26 cellular contexts compared by ENCODE assay signal in genomic region chr11:1197431-1197885, GRCh38. TPM values are rescaled to one million over a fixed set of nuclear protein-coding genes. Genes with fewer than 3 reads are reported as not detected.
DNase-seq lines count a peak whose midpoint lies in the region; ATAC-seq and TF ChIP-seq lines count a peak whose summit lies in the region.
"Had no signal": no experiment of that assay in that cellular context is flagged by ENCODE, and none has a peak within 500 bp of the region (broad histone marks: within the 10 kb centered on the region; RNA-seq: fewer than 3 reads in every experiment).

No MANE protein-coding gene starts in this region.

- DNase-seq in activated naive CD4-positive, alpha-beta T cell treated with anti-CD3 and anti-CD28 coated beads, Interleukin-2, amount 10 ng/mL, durations not matched to agents 7 days and 5 days: peak; percentile 11
- DNase-seq in activated naive CD4-positive, alpha-beta T cell treated with Interleukin-2 at 50 U/mL for 16 hours: no peak
- DNase-seq in body of pancreas: peak in 3 of 4 donors; percentile 3 to 9 (median 9)
- DNase-seq in neuronal stem cell (ENCODE audit: low spot score): no peak
- peak; percentile 2 to 9 for DNase-seq in uterus
- DNase-seq in NCI-H2029 (lab: John Stamatoyannopoulos, UW): no peak
- DNase-seq in prostate gland (ENCODE audit: low spot score): no peak
- DNase-seq in activated T-helper 1 cell treated with anti-CD3 and anti-CD28 coated beads, Interleukin-12 subunit alpha, Interleukin-12 subunit beta, Interleukin-2, Interleukin-4 antibody, amounts not matched to agents 30 ng/mL and 10 ng/mL and 1 ng/mL, durations not matched to agents 14 hours and 24 hours and 36 hours (ENCODE audit: low spot score): no peak
- DNase-seq: ACHN; activated CD4-positive, alpha-beta T cell treated with anti-CD3 and anti-CD28 coated beads for 4 hours; Calu3; NCI-H1105; NCI-H2029 treated with DMSO at 0.1 percent for 48 hours; NCI-H345; OCI-M1; SHP77 treated with DMSO at 0.1 percent for 48 hours; stimulated activated CD4-positive, alpha-beta T cell treated with anti-CD3 and anti-CD28 coated beads, Interleukin-12 subunit alpha, Interleukin-12 subunit beta, amount 100 ng/mL, for 4 hours; stimulated activated CD4-positive, alpha-beta T cell treated with anti-CD3 and anti-CD28 coated beads, Interleukin-4, amount 100 ng/mL, for 4 hours; T-cell had no signal

- CTCF ChIA-PET in activated naive CD4-positive, alpha-beta T cell treated with anti-CD3 and anti-CD28 coated beads, Interleukin-2, amount 10 ng/mL, durations not matched to agents 7 days and 5 days (lab: Charles Lee): no interaction called here

- H3K27me3 ChIP-seq in body of pancreas (peaks cover 0 to 21% of the 10 kb centered on the region in 2 donors), neuronal stem cell (ENCODE audit: control insufficient read depth in 3 of 3, insufficient read depth in 3 of 3, low read depth in 1 of 3, low read length in 3 of 3) (peaks cover 0 to 17% (median 0%) of the 10 kb centered on the region in 3 experiments), uterus (peaks cover 0 to 19% of the 10 kb centered on the region in 2 donors), prostate gland (replicated peaks; ENCODE audit: insufficient read depth) (peaks cover 12% of the 10 kb centered on the region)

- no peak overlapping the region for H3K4ac ChIP-seq in neuronal stem cell (ENCODE audit: low read length)

- H3K9me3 ChIP-seq in body of pancreas: no peaks in the 10 kb centered on the region
- peaks cover 0 to 10% of the 10 kb centered on the region in 2 donors for H3K9me3 ChIP-seq in neuronal stem cell (replicated peaks in 1 of 2; ENCODE audit: control insufficient read depth in 2 of 2, insufficient read depth in 1 of 2, low read depth in 1 of 2, low read length in 2 of 2)
- no peaks in the 10 kb centered on the region for H3K9me3 ChIP-seq in uterus
- H3K9me3 ChIP-seq in prostate gland: no peaks in the 10 kb centered on the region
- H3K9me3 ChIP-seq: HAP-1, tibial nerve had no signal

- H3K27me3 Mint-ChIP-seq in activated naive CD4-positive, alpha-beta T cell treated with anti-CD3 and anti-CD28 coated beads, Interleukin-2, amount 10 ng/mL, durations not matched to agents 7 days and 5 days: no peaks in the 10 kb centered on the region
- no peaks in the 10 kb centered on the region for H3K27me3 Mint-ChIP-seq in activated T-helper 1 cell treated with anti-CD3 and anti-CD28 coated beads, Interleukin-12 subunit alpha, Interleukin-12 subunit beta, Interleukin-2, Interleukin-4 antibody, amounts not matched to agents 30 ng/mL and 10 ng/mL and 1 ng/mL, durations not matched to agents 14 hours and 24 hours and 36 hours (ENCODE audit: insufficient read depth)
- H3K27me3 Mint-ChIP-seq: stimulated activated naive CD8-positive, alpha-beta T cell treated with anti-CD3 and anti-CD28 coated beads, Interleukin-15, Interleukin-2, amounts not matched to agents 100 ng/mL and 50 ng/mL, for 24 hours had no signal

- no peaks in the 10 kb centered on the region for H3K79me1 ChIP-seq in neuronal stem cell (ENCODE audit: low read depth, low read length)

- H3K18ac ChIP-seq in neuronal stem cell (ENCODE audit: low read length): peak overlapping the region; percentile 87

- WGBS in body of pancreas, 2 donors: 58 to 81% methylated on average over 4 to 13 of the region's 29 CpGs
- WGBS in neuronal stem cell (ENCODE audit: extremely low coverage in 2 of 2, insufficient read length in 2 of 2, insufficient replicate concordance in 1 of 2), 2 donors: no CpG with 5 or more reads among the region's 29 CpGs
- 75% methylated on average over 20 of the region's 29 CpGs for WGBS in prostate gland

- no peaks in the 10 kb centered on the region for H3K36me3 Mint-ChIP-seq in activated naive CD4-positive, alpha-beta T cell treated with anti-CD3 and anti-CD28 coated beads, Interleukin-2, amount 10 ng/mL, durations not matched to agents 7 days and 5 days
- H3K36me3 Mint-ChIP-seq in activated T-helper 1 cell treated with anti-CD3 and anti-CD28 coated beads, Interleukin-12 subunit alpha, Interleukin-12 subunit beta, Interleukin-2, Interleukin-4 antibody, amounts not matched to agents 30 ng/mL and 10 ng/mL and 1 ng/mL, durations not matched to agents 14 hours and 24 hours and 36 hours (ENCODE audit: low read depth): no peaks in the 10 kb centered on the region
- H3K36me3 Mint-ChIP-seq: T-cell had no signal

- H3K36me3 ChIP-seq in body of pancreas (replicated peaks in 1 of 2; ENCODE audit: insufficient read depth in 1 of 2, low read depth in 2 of 2) (no peaks in the 10 kb centered on the region), neuronal stem cell (replicated peaks in 1 of 2; ENCODE audit: control insufficient read depth in 2 of 2, insufficient read depth in 2 of 2, low read length in 2 of 2) (no peaks in the 10 kb centered on the region), uterus (no peaks in the 10 kb centered on the region), prostate gland (no peaks in the 10 kb centered on the region)
- H3K36me3 ChIP-seq: BLaER1 treated with 17β-estradiol and CSF1 and Interleukin-3, amounts not matched to agents 10 nM and 100 nM; HAP-1; tibial nerve had no signal

- H2BK5ac ChIP-seq in neuronal stem cell (ENCODE audit: low read length): no peak overlapping the region

- H3K9me3 Mint-ChIP-seq in activated naive CD4-positive, alpha-beta T cell treated with anti-CD3 and anti-CD28 coated beads, Interleukin-2, amount 10 ng/mL, durations not matched to agents 7 days and 5 days: no peaks in the 10 kb centered on the region
- H3K9me3 Mint-ChIP-seq in activated T-helper 1 cell treated with anti-CD3 and anti-CD28 coated beads, Interleukin-12 subunit alpha, Interleukin-12 subunit beta, Interleukin-2, Interleukin-4 antibody, amounts not matched to agents 30 ng/mL and 10 ng/mL and 1 ng/mL, durations not matched to agents 14 hours and 24 hours and 36 hours: no peaks in the 10 kb centered on the region
- H3K9me3 Mint-ChIP-seq: stimulated activated naive CD8-positive, alpha-beta T cell treated with anti-CD3 and anti-CD28 coated beads, Interleukin-15, Interleukin-2, amounts not matched to agents 100 ng/mL and 50 ng/mL, for 24 hours; T-cell had no signal

- no peak overlapping the region for H3K4me3 Mint-ChIP-seq in activated naive CD4-positive, alpha-beta T cell treated with anti-CD3 and anti-CD28 coated beads, Interleukin-2, amount 10 ng/mL, durations not matched to agents 7 days and 5 days
- no peak overlapping the region for H3K4me3 Mint-ChIP-seq in activated T-helper 1 cell treated with anti-CD3 and anti-CD28 coated beads, Interleukin-12 subunit alpha, Interleukin-12 subunit beta, Interleukin-2, Interleukin-4 antibody, amounts not matched to agents 30 ng/mL and 10 ng/mL and 1 ng/mL, durations not matched to agents 14 hours and 24 hours and 36 hours
- H3K4me3 Mint-ChIP-seq: nephron; stimulated activated naive CD8-positive, alpha-beta T cell treated with anti-CD3 and anti-CD28 coated beads, Interleukin-15, Interleukin-2, amounts not matched to agents 100 ng/mL and 50 ng/mL, for 24 hours; T-cell had no signal

- no peak overlapping the region for H3K4me2 ChIP-seq in neuronal stem cell (ENCODE audit: insufficient read depth, low read length, poor library complexity, severe bottlenecking)
- H3K4me2 ChIP-seq: BLaER1 treated with 17β-estradiol and CSF1 and Interleukin-3, amounts not matched to agents 10 nM and 100 nM had no signal

- no peak overlapping the region for H2BK120ac ChIP-seq in neuronal stem cell (ENCODE audit: low read depth, low read length)

- H2BK12ac ChIP-seq in neuronal stem cell (ENCODE audit: low read length): peak overlapping the region; percentile 46

- H3K4me1 ChIP-seq in body of pancreas (no peaks in the 10 kb centered on the region), neuronal stem cell (ENCODE audit: control insufficient read depth in 2 of 2, insufficient read depth in 1 of 2, low read depth in 1 of 2, low read length in 2 of 2) (no peaks in the 10 kb centered on the region), uterus (no peaks in the 10 kb centered on the region), prostate gland (replicated peaks) (peaks cover 10% of the 10 kb centered on the region)
- H3K4me1 ChIP-seq: HAP-1 had no signal

- H3K23ac ChIP-seq in neuronal stem cell (ENCODE audit: low read depth, low read length, poor library complexity): peak overlapping the region; percentile 89

- H3K4me3 ChIP-seq in body of pancreas (no peak overlapping the region), neuronal stem cell (ENCODE audit: low read length in 2 of 2) (no peak overlapping the region), uterus (no peak overlapping the region), prostate gland (no peak overlapping the region)
- H3K4me3 ChIP-seq: BLaER1 treated with 17β-estradiol and CSF1 and Interleukin-3, amounts not matched to agents 10 nM and 100 nM; HAP-1; tibial nerve had no signal

- H2AFZ ChIP-seq in neuronal stem cell (ENCODE audit: low read length): no peak overlapping the region

- peak overlapping the region; percentile 71 for H3K14ac ChIP-seq in neuronal stem cell (ENCODE audit: low read length)

- H2BK15ac ChIP-seq in neuronal stem cell (ENCODE audit: low read length): peak overlapping the region; percentile 37

- H4K91ac ChIP-seq in neuronal stem cell (ENCODE audit: low read depth, low read length, poor library complexity): peak overlapping the region; percentile 85

- no peak overlapping the region for H4K8ac ChIP-seq in neuronal stem cell (ENCODE audit: low read depth, low read length)

- no peak for TF ChIP-seq POLR2A in body of pancreas (IDR thresholded peaks at IDR 0.05)
- TF ChIP-seq POLR2A in uterus (IDR thresholded peaks at IDR 0.05): no peak
- no peak for TF ChIP-seq POLR2A in prostate gland (IDR thresholded peaks at IDR 0.05)

- no peaks in the 10 kb centered on the region for H3K4me1 Mint-ChIP-seq in activated naive CD4-positive, alpha-beta T cell treated with anti-CD3 and anti-CD28 coated beads, Interleukin-2, amount 10 ng/mL, durations not matched to agents 7 days and 5 days
- no peaks in the 10 kb centered on the region for H3K4me1 Mint-ChIP-seq in activated T-helper 1 cell treated with anti-CD3 and anti-CD28 coated beads, Interleukin-12 subunit alpha, Interleukin-12 subunit beta, Interleukin-2, Interleukin-4 antibody, amounts not matched to agents 30 ng/mL and 10 ng/mL and 1 ng/mL, durations not matched to agents 14 hours and 24 hours and 36 hours (ENCODE audit: low read depth)
- H3K4me1 Mint-ChIP-seq: nephron, T-cell had no signal

- intact Hi-C loops in body of pancreas (cut with DNase I) (no loop called here), uterus (cut with DNase I; ENCODE audit: low total_unique reads) (no loop called here), prostate gland (cut with DNase I) (loop anchor here (5.0 kb wide), 1 partner anchor 385 kb away; no protein-coding TSS in a partner anchor)
- intact Hi-C loops in activated T-helper 1 cell treated with anti-CD3 and anti-CD28 coated beads, Interleukin-12 subunit alpha, Interleukin-12 subunit beta, Interleukin-2, Interleukin-4 antibody, amounts not matched to agents 30 ng/mL and 10 ng/mL and 1 ng/mL, durations not matched to agents 14 hours and 24 hours and 36 hours (cut with micrococcal nuclease): no loop called here

- H2AK5ac ChIP-seq in neuronal stem cell (ENCODE audit: low read depth, low read length): peak overlapping the region; percentile 63

- no peak for TF ChIP-seq CTCF in body of pancreas (IDR thresholded peaks at IDR 0.05)
- no peak for TF ChIP-seq CTCF in uterus (IDR thresholded peaks at IDR 0.05)
- no peak for TF ChIP-seq CTCF in prostate gland (IDR thresholded peaks at IDR 0.05)

- H3K27ac Mint-ChIP-seq in activated naive CD4-positive, alpha-beta T cell treated with anti-CD3 and anti-CD28 coated beads, Interleukin-2, amount 10 ng/mL, durations not matched to agents 7 days and 5 days: no peak overlapping the region
- H3K27ac Mint-ChIP-seq in activated T-helper 1 cell treated with anti-CD3 and anti-CD28 coated beads, Interleukin-12 subunit alpha, Interleukin-12 subunit beta, Interleukin-2, Interleukin-4 antibody, amounts not matched to agents 30 ng/mL and 10 ng/mL and 1 ng/mL, durations not matched to agents 14 hours and 24 hours and 36 hours: no peak overlapping the region
- H3K27ac Mint-ChIP-seq: nephron; stimulated activated naive CD8-positive, alpha-beta T cell treated with anti-CD3 and anti-CD28 coated beads, Interleukin-15, Interleukin-2, amounts not matched to agents 100 ng/mL and 50 ng/mL, for 24 hours; T-cell had no signal

- no peak overlapping the region for H3K27ac ChIP-seq in body of pancreas
- no peak overlapping the region for H3K27ac ChIP-seq in neuronal stem cell (replicated peaks; ENCODE audit: low read length)
- no peak overlapping the region for H3K27ac ChIP-seq in uterus
- no peak overlapping the region for H3K27ac ChIP-seq in prostate gland
- H3K27ac ChIP-seq: BLaER1 treated with 17β-estradiol and CSF1 and Interleukin-3, amounts not matched to agents 10 nM and 100 nM; tibial nerve had no signal

- H3K9ac ChIP-seq in neuronal stem cell (ENCODE audit: low read depth, low read length, poor library complexity): peak overlapping the region; percentile 88
- H3K9ac ChIP-seq: BLaER1 treated with 17β-estradiol and CSF1 and Interleukin-3, amounts not matched to agents 10 nM and 100 nM had no signal

- ATAC-seq in body of pancreas: no peak
- ATAC-seq: T-cell had no signal

RNA-seq across cellular contexts. Expression of gene MUC5B, which starts 25.4 kb away (rescaled TPM):
- total RNA-seq in body of pancreas (10 to 100 TPM in 1 of 2 donors, 1 to 10 TPM in 1; 4.6 to 11.4 TPM), uterus (1 to 10 TPM in 2 of 4 donors, under 1 TPM in 2; under 0.01 to 3.8 (median 0.71) TPM), prostate gland (10 to 100 TPM in 1 of 2 donors, under 1 TPM in 1; 0.18 to 17.3 TPM)
- polyA plus RNA-seq in neuronal stem cell (2013, experiment 1 of 2): 0.01 TPM
- polyA plus RNA-seq in neuronal stem cell (2013, experiment 2 of 2): under 0.01 TPM
- not detected in 2 replicates for total RNA-seq in activated T-helper 1 cell treated with anti-CD3 and anti-CD28 coated beads, Interleukin-12 subunit alpha, Interleukin-12 subunit beta, Interleukin-2, Interleukin-4 antibody, amounts not matched to agents 30 ng/mL and 10 ng/mL and 1 ng/mL, durations not matched to agents 14 hours and 24 hours and 36 hours
- total RNA-seq: glomerular endothelial cell, pulmonary artery endothelial cell had no signal

RNA-seq across cellular contexts. Expression of gene MUC5AC, which starts 39.7 kb away (rescaled TPM):
- total RNA-seq in body of pancreas (1 to 10 TPM in 1 of 2 donors, under 1 TPM in 1; under 0.01 to 1.8 TPM), uterus (under 1 TPM in 1 of 4 donors, not detected in 3; under 0.01 TPM), prostate gland (under 1 TPM; 0.05 to 0.45 TPM)
- polyA plus RNA-seq in neuronal stem cell (2013, experiment 1 of 2): not detected
- polyA plus RNA-seq in neuronal stem cell (2013, experiment 2 of 2): not detected
- total RNA-seq in activated T-helper 1 cell treated with anti-CD3 and anti-CD28 coated beads, Interleukin-12 subunit alpha, Interleukin-12 subunit beta, Interleukin-2, Interleukin-4 antibody, amounts not matched to agents 30 ng/mL and 10 ng/mL and 1 ng/mL, durations not matched to agents 14 hours and 24 hours and 36 hours: not detected in 2 replicates
- total RNA-seq: glomerular endothelial cell, pulmonary artery endothelial cell, tibial nerve had no signal

Comparison
In these comparisons a context has a peak if more than half of its experiments do, and no peak if none do; other contexts are left out.
1. DNase-seq: peak in activated naive CD4-positive, alpha-beta T cell treated with anti-CD3 and anti-CD28 coated beads, Interleukin-2, amount 10 ng/mL, durations not matched to agents 7 days and 5 days (single experiment), body of pancreas (3 of 4) and uterus (2 of 2); none in activated naive CD4-positive, alpha-beta T cell treated with Interleukin-2 at 50 U/mL for 16 hours (single experiment), neuronal stem cell (single experiment), NCI-H2029 (single experiment), prostate gland (single experiment) and activated T-helper 1 cell treated with anti-CD3 and anti-CD28 coated beads, Interleukin-12 subunit alpha, Interleukin-12 subunit beta, Interleukin-2, Interleukin-4 antibody, amounts not matched to agents 30 ng/mL and 10 ng/mL and 1 ng/mL, durations not matched to agents 14 hours and 24 hours and 36 hours (single experiment).